Comparison of ENCODE assay signal across 3 cellular contexts in the genomic region with DNA sequence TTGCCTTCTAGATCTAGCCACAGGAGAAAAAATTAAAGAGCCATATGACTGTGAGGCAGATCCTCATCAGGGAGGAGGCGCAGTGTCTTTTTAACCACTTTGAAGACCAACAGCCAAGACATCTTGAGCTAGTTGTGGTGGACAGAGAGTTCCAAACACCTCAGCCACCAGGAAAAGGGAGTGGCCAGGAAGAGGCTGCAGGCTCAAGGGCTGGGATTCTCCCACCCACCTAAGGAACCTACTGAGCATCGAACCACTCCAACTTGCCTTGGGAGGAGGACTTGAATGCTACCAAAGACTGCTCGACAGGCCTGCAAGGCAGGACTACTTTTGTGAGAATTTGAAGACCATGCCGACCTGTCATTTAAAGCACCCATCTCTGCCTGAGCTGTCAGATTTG.
TF ChIP-seq lines count a peak whose summit lies in the region.

No MANE protein-coding gene starts in this region.

TF ChIP-seq in HCT116, 20 proteins besides CTCF, POLR2A, EP300 and RAD21 (continues in another document):
- TF ChIP-seq EZH2phosphoT487 (IDR thresholded peaks at IDR 0.05; ENCODE audit: borderline replicate concordance) = no peak
- TF ChIP-seq POLR2AphosphoS5 (IDR thresholded peaks at IDR 0.05; ENCODE audit: low read depth, low read length) = no peak
- no peak for TF ChIP-seq JUND (IDR thresholded peaks at IDR 0.05)
- TF ChIP-seq CBX3 (IDR thresholded peaks at IDR 0.05; ENCODE audit: low read depth) = no peak
- TF ChIP-seq, protein P1, sequence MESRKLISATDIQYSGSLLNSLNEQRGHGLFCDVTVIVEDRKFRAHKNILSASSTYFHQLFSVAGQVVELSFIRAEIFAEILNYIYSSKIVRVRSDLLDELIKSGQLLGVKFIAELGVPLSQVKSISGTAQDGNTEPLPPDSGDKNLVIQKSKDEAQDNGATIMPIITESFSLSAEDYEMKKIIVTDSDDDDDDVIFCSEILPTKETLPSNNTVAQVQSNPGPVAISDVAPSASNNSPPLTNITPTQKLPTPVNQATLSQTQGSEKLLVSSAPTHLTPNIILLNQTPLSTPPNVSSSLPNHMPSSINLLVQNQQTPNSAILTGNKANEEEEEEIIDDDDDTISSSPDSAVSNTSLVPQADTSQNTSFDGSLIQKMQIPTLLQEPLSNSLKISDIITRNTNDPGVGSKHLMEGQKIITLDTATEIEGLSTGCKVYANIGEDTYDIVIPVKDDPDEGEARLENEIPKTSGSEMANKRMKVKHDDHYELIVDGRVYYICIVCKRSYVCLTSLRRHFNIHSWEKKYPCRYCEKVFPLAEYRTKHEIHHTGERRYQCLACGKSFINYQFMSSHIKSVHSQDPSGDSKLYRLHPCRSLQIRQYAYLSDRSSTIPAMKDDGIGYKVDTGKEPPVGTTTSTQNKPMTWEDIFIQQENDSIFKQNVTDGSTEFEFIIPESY (IDR thresholded peaks at IDR 0.05; ENCODE audit: extremely low read depth, insufficient replicate concordance, low read length) = no peak
- TF ChIP-seq SRF (IDR thresholded peaks at IDR 0.05; ENCODE audit: low read depth) = no peak
- TF ChIP-seq REST (IDR thresholded peaks at IDR 0.05; ENCODE audit: low read depth) = no peak
- no peak for TF ChIP-seq SIN3A (IDR thresholded peaks at IDR 0.05; ENCODE audit: low read depth)
- TF ChIP-seq ZFX (IDR thresholded peaks at IDR 0.05) = no peak
- TF ChIP-seq, protein P2, sequence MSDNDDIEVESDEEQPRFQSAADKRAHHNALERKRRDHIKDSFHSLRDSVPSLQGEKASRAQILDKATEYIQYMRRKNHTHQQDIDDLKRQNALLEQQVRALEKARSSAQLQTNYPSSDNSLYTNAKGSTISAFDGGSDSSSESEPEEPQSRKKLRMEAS (IDR thresholded peaks at IDR 0.05) = no peak
- no peak for TF ChIP-seq TCF7L2 (IDR thresholded peaks at IDR 0.05; ENCODE audit: borderline replicate concordance, extremely low read depth, insufficient read depth, insufficient read length)
- TF ChIP-seq EZH2 (IDR thresholded peaks at IDR 0.05) = no peak
- no peak for TF ChIP-seq CEBPB (IDR thresholded peaks at IDR 0.05; ENCODE audit: low read depth)
- TF ChIP-seq ATF3 (IDR thresholded peaks at IDR 0.05) = no peak
- no peak for TF ChIP-seq YY1 (IDR thresholded peaks at IDR 0.05; ENCODE audit: extremely low read depth, insufficient replicate concordance, low read depth, low read length)

TF ChIP-seq in GM12878, 131 proteins besides CTCF, POLR2A, EP300 and RAD21:
- no peak for TF ChIP-seq CEBPB (IDR thresholded peaks at IDR 0.05; ENCODE audit: borderline replicate concordance in 1 of 2, low read depth in 2 of 2, low read length in 2 of 2)
- TF ChIP-seq FOXM1 (IDR thresholded peaks at IDR 0.05; ENCODE audit: low read depth, low read length) = no peak
- TF ChIP-seq SRF (IDR thresholded peaks at IDR 0.05; ENCODE audit: low read depth in 2 of 2, low read length in 2 of 2) = no peak
- no peak for TF ChIP-seq SMAD5 (IDR thresholded peaks at IDR 0.05; ENCODE audit: low read depth)
- TF ChIP-seq IRF4 (IDR thresholded peaks at IDR 0.05; ENCODE audit: low read depth, low read length) = no peak
- no peak for TF ChIP-seq ZBED1 (IDR thresholded peaks at IDR 0.05; ENCODE audit: borderline replicate concordance)
- no peak for TF ChIP-seq ZNF687 (IDR thresholded peaks at IDR 0.05)
- no peak for TF ChIP-seq IKZF2 (IDR thresholded peaks at IDR 0.05)
- no peak for TF ChIP-seq RELB (IDR thresholded peaks at IDR 0.05; ENCODE audit: low read depth)
- no peak for TF ChIP-seq MEF2B (IDR thresholded peaks at IDR 0.05; ENCODE audit: partially characterized antibody, poor library complexity, severe bottlenecking)
- no peak for TF ChIP-seq POU2F2 (IDR thresholded peaks at IDR 0.05; ENCODE audit: borderline replicate concordance, low read depth, low read length)
- TF ChIP-seq EED (IDR thresholded peaks at IDR 0.05; ENCODE audit: low read depth) = no peak
- no peak for TF ChIP-seq SP1 (IDR thresholded peaks at IDR 0.05; ENCODE audit: low read depth, low read length)
- TF ChIP-seq EGR1 (IDR thresholded peaks at IDR 0.05; ENCODE audit: borderline replicate concordance in 1 of 2, low read depth in 2 of 2, low read length in 2 of 2) = no peak
- TF ChIP-seq ETV6 (conservative IDR thresholded peaks at IDR 0.05 in 1 of 2, IDR thresholded peaks at IDR 0.05 in 1 of 2; ENCODE audit: borderline replicate concordance in 1 of 2, low read depth in 1 of 2) = no peak
- no peak for TF ChIP-seq HDAC2 (IDR thresholded peaks at IDR 0.05)
- no peak for TF ChIP-seq KDM1A (IDR thresholded peaks at IDR 0.05; ENCODE audit: borderline replicate concordance)
TF ChIP-seq in GM12878: peak in this region for 0.

TF ChIP-seq in GM12891, 5 proteins besides CTCF, POLR2A, EP300 and RAD21:
- TF ChIP-seq POLR2AphosphoS5 (IDR thresholded peaks at IDR 0.05; ENCODE audit: low read depth, low read length) (no peak), POU2F2 (IDR thresholded peaks at IDR 0.05; ENCODE audit: low read depth, low read length) (no peak), SPI1 (IDR thresholded peaks at IDR 0.05; ENCODE audit: low read depth, low read length) (no peak), PAX5 (IDR thresholded peaks at IDR 0.05; ENCODE audit: insufficient read depth, low read length, severe bottlenecking) (no peak), TAF1 (IDR thresholded peaks at IDR 0.05; ENCODE audit: low read depth, low read length) (no peak)
TF ChIP-seq in GM12891: peak in this region for 0.
